ENCODE assay signal across 24 cellular contexts in genomic region chr2:8827729-8828128, GRCh38. TPM values are rescaled to one million over a fixed set of nuclear protein-coding genes. Genes with fewer than 3 reads are reported as not detected.
DNase-seq lines count a peak whose midpoint lies in the region; ATAC-seq, FAIRE-seq and TF ChIP-seq lines count a peak whose summit lies in the region.
"Had no signal": no experiment of that assay in that cellular context is flagged by ENCODE, and none has a peak within 500 bp of the region (broad histone marks: within the 10 kb centered on the region; RNA-seq: fewer than 3 reads in every experiment).

No MANE protein-coding gene starts in this region.

- no peaks in the 10 kb centered on the region for H3K27me3 Mint-ChIP-seq in activated CD8-positive, alpha-beta T cell treated with anti-CD3 and anti-CD28 coated beads, Interleukin-2, amount 10 ng/mL, durations not matched to agents 7 days and 5 days (ENCODE audit: low read depth)
- H3K27me3 Mint-ChIP-seq in activated CD8-positive, alpha-beta T cell treated with anti-CD3 and anti-CD28 coated beads for 36 hours, result no peaks in the 10 kb centered on the region
- H3K27me3 Mint-ChIP-seq in T-helper 17 cell, result no peaks in the 10 kb centered on the region
- H3K27me3 Mint-ChIP-seq: B cell; CD4-positive, CD25-positive, alpha-beta regulatory T cell had no signal

- H3K4ac ChIP-seq in H1 (replicated peaks; ENCODE audit: insufficient read length, low read depth, low read length), result no peak overlapping the region

- H4K91ac ChIP-seq in H1 (replicated peaks; ENCODE audit: insufficient read length, low read length), result no peak overlapping the region

- WGBS in H1 (ENCODE audit: extremely low coverage in 1 of 2, insufficient coverage in 1 of 2, insufficient read length in 1 of 2, insufficient replicate concordance in 2 of 2, low coverage in 1 of 2, low lambda C conversion rate in 2 of 2, missing lambda C conversion rate in 1 of 2), 2 experiments, result 97% methylated on average over 2 of the region's 2 CpGs; no CpG with 5 or more reads in 1 of the 2 experiments
- 87 to 96% (median 89%) methylated on average over 2 of the region's 2 CpGs for WGBS in small intestine, 3 donors

- CTCF ChIA-PET in activated CD8-positive, alpha-beta T cell treated with anti-CD3 and anti-CD28 coated beads, Interleukin-2, amount 10 ng/mL, durations not matched to agents 7 days and 5 days (lab: Charles Lee), result no interaction called here
- CTCF ChIA-PET in activated CD8-positive, alpha-beta T cell treated with anti-CD3 and anti-CD28 coated beads for 36 hours (lab: Charles Lee), result no interaction called here
- CTCF ChIA-PET in H1 (lab: Charles Lee; ENCODE audit: partially characterized antibody), result interaction anchor here (0.6 to 0.7 kb wide), 2 partner anchors 40 to 361 kb away, joined by 3 to 4 read pairs; no protein-coding TSS in a partner anchor

- H3K18ac ChIP-seq in H1 (ENCODE audit: extremely low read depth, low read length), result no peak overlapping the region

- H4K5ac ChIP-seq in H1 (ENCODE audit: insufficient read length, low read depth, low read length), result no peak overlapping the region

- H3K79me1 ChIP-seq in H1 (ENCODE audit: low read depth, low read length), result no peaks in the 10 kb centered on the region; the same call in 1 of the 2 replicates

- TF ChIP-seq CTCF in activated CD8-positive, alpha-beta T cell treated with anti-CD3 and anti-CD28 coated beads for 36 hours (IDR thresholded peaks at IDR 0.05), result no peak
- TF ChIP-seq CTCF in H1 (IDR thresholded peaks at IDR 0.05; ENCODE audit: control extremely low read depth in 1 of 3, insufficient read depth in 1 of 3, low read depth in 1 of 3, low read length in 3 of 3), result no peak
- TF ChIP-seq CTCF in neutrophil (IDR thresholded peaks at IDR 0.05), result no peak

- no peaks in the 10 kb centered on the region for H3K27me3 ChIP-seq in H1 (replicated peaks in 1 of 4; ENCODE audit: control insufficient read depth in 3 of 4, extremely low read depth in 1 of 4, insufficient read depth in 3 of 4, low read length in 3 of 4)
- no peaks in the 10 kb centered on the region for H3K27me3 ChIP-seq in neutrophil
- no peaks in the 10 kb centered on the region for H3K27me3 ChIP-seq in small intestine (ENCODE audit: control insufficient read depth in 2 of 2, insufficient read depth in 2 of 2, low read length in 2 of 2)
- H3K27me3 ChIP-seq: BLaER1 had no signal

- no peak overlapping the region for H3K14ac ChIP-seq in H1 (ENCODE audit: insufficient read length)

- no peak overlapping the region for H2BK15ac ChIP-seq in H1 (ENCODE audit: low read length)

- H3K4me1 Mint-ChIP-seq in activated CD8-positive, alpha-beta T cell treated with anti-CD3 and anti-CD28 coated beads, Interleukin-2, amount 10 ng/mL, durations not matched to agents 7 days and 5 days (ENCODE audit: low read depth), result peaks cover 6% of the 10 kb centered on the region
- peaks cover 33% of the 10 kb centered on the region for H3K4me1 Mint-ChIP-seq in activated CD8-positive, alpha-beta T cell treated with anti-CD3 and anti-CD28 coated beads for 36 hours (ENCODE audit: low read depth)
- H3K4me1 Mint-ChIP-seq in T-helper 17 cell, result peaks cover 40% of the 10 kb centered on the region

- peak; percentile 14 for DNase-seq in activated CD8-positive, alpha-beta T cell treated with anti-CD3 and anti-CD28 coated beads, Interleukin-2, amount 10 ng/mL, durations not matched to agents 7 days and 5 days
- no peak for DNase-seq in activated CD8-positive, alpha-beta T cell treated with anti-CD3 and anti-CD28 coated beads for 36 hours
- no peak for DNase-seq in T-helper 17 cell
- DNase-seq in H1 (ENCODE audit: low read depth in 1 of 2, low spot score in 2 of 2), result no peak
- DNase-seq in T-helper 1 cell, result no peak
- DNase-seq in small intestine, result no peak
- no peak for DNase-seq in cortex of kidney (lab: John Stamatoyannopoulos, UW)
- DNase-seq: Caco-2; CD4-positive, CD25-positive, alpha-beta regulatory T cell; CD8-positive, alpha-beta T cell; DMS153; EL; GDM1; GOT3; H7; HCEC 1CT had no signal

- H3K23ac ChIP-seq in H1 (ENCODE audit: insufficient read length), result no peak overlapping the region

- no peak overlapping the region for H2AK5ac ChIP-seq in H1 (ENCODE audit: low read depth, low read length)

- TF ChIP-seq EP300 in H1 (IDR thresholded peaks at IDR 0.05; ENCODE audit: borderline replicate concordance in 1 of 2, low read depth in 2 of 2, low read length in 2 of 2), result no peak

- H3K27ac ChIP-seq in H1 (ENCODE audit: low read depth, low read length) (no peak overlapping the region), neutrophil (peak overlapping the region; percentile 5), small intestine (ENCODE audit: low read depth in 1 of 2, low read length in 1 of 2) (no peak overlapping the region)
- H3K27ac ChIP-seq: 22Rv1, BLaER1, C4-2B had no signal

- FAIRE-seq in H1 (lab: Jason Lieb, UNC) (no peak), small intestine (lab: Jason Lieb, UNC) (no peak)
- FAIRE-seq: A204.1, GM12891, GM18507 had no signal

- intact Hi-C loops in activated CD8-positive, alpha-beta T cell treated with anti-CD3 and anti-CD28 coated beads for 36 hours (cut with micrococcal nuclease), result no loop called here

- H2BK5ac ChIP-seq in H1 (ENCODE audit: low read depth, low read length), result no peak overlapping the region

- H3K36me3 ChIP-seq in H1 (ENCODE audit: control insufficient read depth in 2 of 4, insufficient read depth in 4 of 4, low read length in 3 of 4) (peaks cover 0 to 3% (median 0%) of the 10 kb centered on the region in 4 experiments; a peak in 2 of 8 replicates), neutrophil (peaks cover 32% of the 10 kb centered on the region), small intestine (ENCODE audit: control insufficient read depth in 2 of 2, insufficient read depth in 2 of 2, low read length in 2 of 2) (peaks cover 0 to 5% of the 10 kb centered on the region in 2 donors)

- H2AFZ ChIP-seq in H1 (ENCODE audit: low read length), result no peak overlapping the region

- no peak for ATAC-seq in activated CD8-positive, alpha-beta T cell treated with anti-CD3 and anti-CD28 coated beads, Interleukin-2, amount 10 ng/mL, durations not matched to agents 7 days and 5 days
- no peak for ATAC-seq in activated CD8-positive, alpha-beta T cell treated with anti-CD3 and anti-CD28 coated beads for 36 hours
- no peak for ATAC-seq in T-helper 17 cell
- ATAC-seq: CD8-positive, alpha-beta T cell had no signal

- 0 out of 2 replicates have a peak overlapping the region, but pooled peaks have one; percentile 43 for H2BK12ac ChIP-seq in H1 (ENCODE audit: low read depth, low read length)

- H4K20me1 ChIP-seq in H1 (replicated peaks in 1 of 2; ENCODE audit: control insufficient read depth in 1 of 2, insufficient read depth in 2 of 2, low read length in 2 of 2), result peaks cover 0 to 4% of the 10 kb centered on the region in 2 experiments

- H4K8ac ChIP-seq in H1 (ENCODE audit: extremely low read depth, insufficient read depth, low read length), result peak overlapping the region; percentile 37; the same call in 1 of the 2 replicates

- no peak overlapping the region for H2BK120ac ChIP-seq in H1 (replicated peaks; ENCODE audit: low read depth, low read length)

- TF ChIP-seq POLR2A in H1 (IDR thresholded peaks at IDR 0.05; ENCODE audit: control extremely low read depth in 1 of 2, low read depth in 2 of 2, low read length in 2 of 2), result no peak

- TF ChIP-seq RAD21 in H1 (IDR thresholded peaks at IDR 0.05 in 1 of 2, conservative IDR thresholded peaks at IDR 0.05 in 1 of 2; ENCODE audit: low read depth in 2 of 2, low read length in 2 of 2), result no peak

- no peak overlapping the region for H3K4me2 ChIP-seq in H1 (ENCODE audit: insufficient read depth in 1 of 2, low read depth in 2 of 2, low read length in 2 of 2)
- H3K4me2 ChIP-seq: BLaER1 had no signal

- H3K27ac Mint-ChIP-seq in activated CD8-positive, alpha-beta T cell treated with anti-CD3 and anti-CD28 coated beads, Interleukin-2, amount 10 ng/mL, durations not matched to agents 7 days and 5 days, result no peak overlapping the region
- no peak overlapping the region for H3K27ac Mint-ChIP-seq in activated CD8-positive, alpha-beta T cell treated with anti-CD3 and anti-CD28 coated beads for 36 hours
- peak overlapping the region; percentile 51 for H3K27ac Mint-ChIP-seq in T-helper 17 cell
- H3K27ac Mint-ChIP-seq: B cell; CD8-positive, alpha-beta T cell had no signal

- H3K4me3 Mint-ChIP-seq in activated CD8-positive, alpha-beta T cell treated with anti-CD3 and anti-CD28 coated beads, Interleukin-2, amount 10 ng/mL, durations not matched to agents 7 days and 5 days, result no peak overlapping the region
- no peak overlapping the region for H3K4me3 Mint-ChIP-seq in activated CD8-positive, alpha-beta T cell treated with anti-CD3 and anti-CD28 coated beads for 36 hours
- no peak overlapping the region for H3K4me3 Mint-ChIP-seq in T-helper 17 cell
- H3K4me3 Mint-ChIP-seq: B cell; CD8-positive, alpha-beta T cell had no signal

- H3K4me3 ChIP-seq in H1 (ENCODE audit: extremely low read depth in 1 of 4, insufficient read depth in 2 of 4, low read depth in 3 of 4, low read length in 4 of 4), result no peak overlapping the region
- H3K4me3 ChIP-seq in neutrophil (ENCODE audit: low read depth in 1 of 2, low read length in 1 of 2), result no peak overlapping the region
- no peak overlapping the region for H3K4me3 ChIP-seq in small intestine (ENCODE audit: low read depth in 1 of 2, low read length in 2 of 2)
- H3K4me3 ChIP-seq: BLaER1 had no signal

- H3K36me3 Mint-ChIP-seq in activated CD8-positive, alpha-beta T cell treated with anti-CD3 and anti-CD28 coated beads, Interleukin-2, amount 10 ng/mL, durations not matched to agents 7 days and 5 days (ENCODE audit: low read depth), result peaks cover 6% of the 10 kb centered on the region
- H3K36me3 Mint-ChIP-seq in activated CD8-positive, alpha-beta T cell treated with anti-CD3 and anti-CD28 coated beads for 36 hours (ENCODE audit: low read depth), result peaks cover 11% of the 10 kb centered on the region
- H3K36me3 Mint-ChIP-seq in T-helper 17 cell (ENCODE audit: low read depth), result peaks cover 4% of the 10 kb centered on the region

- no peaks in the 10 kb centered on the region for H3K9me3 Mint-ChIP-seq in activated CD8-positive, alpha-beta T cell treated with anti-CD3 and anti-CD28 coated beads, Interleukin-2, amount 10 ng/mL, durations not matched to agents 7 days and 5 days (ENCODE audit: insufficient read depth)
- no peaks in the 10 kb centered on the region for H3K9me3 Mint-ChIP-seq in activated CD8-positive, alpha-beta T cell treated with anti-CD3 and anti-CD28 coated beads for 36 hours
- H3K9me3 Mint-ChIP-seq: CD4-positive, CD25-positive, alpha-beta regulatory T cell; CD8-positive, alpha-beta T cell had no signal

- peaks cover 0 to 11% of the 10 kb centered on the region in 2 experiments; a peak in 1 of 4 replicates for H3K79me2 ChIP-seq in H1 (ENCODE audit: control insufficient read depth in 1 of 2, insufficient read depth in 2 of 2, low read length in 2 of 2)

- H2BK20ac ChIP-seq in H1 (ENCODE audit: low read length), result no peak overlapping the region

- POLR2A ChIA-PET in activated CD8-positive, alpha-beta T cell treated with anti-CD3 and anti-CD28 coated beads, Interleukin-2, amount 10 ng/mL, durations not matched to agents 7 days and 5 days (lab: Charles Lee), result no interaction called here
- POLR2A ChIA-PET in activated CD8-positive, alpha-beta T cell treated with anti-CD3 and anti-CD28 coated beads for 36 hours (lab: Charles Lee), result interaction anchor here (0.6 kb wide), 1 partner anchor 68 kb away, joined by 3 read pairs; no protein-coding TSS in a partner anchor
- POLR2A ChIA-PET in H1 (lab: Charles Lee; ENCODE audit: partially characterized antibody), result interaction anchor here (0.6 to 0.7 kb wide), 2 partner anchors 9 to 168 kb away, joined by 3 read pairs; no protein-coding TSS in a partner anchor

- H3K56ac ChIP-seq in H1 (replicated peaks; ENCODE audit: insufficient read length, low read depth, low read length), result no peak overlapping the region

- H3K23me2 ChIP-seq in H1 (ENCODE audit: low read depth, low read length), result no peaks in the 10 kb centered on the region

- H3K9me3 ChIP-seq in T-helper 17 cell (ENCODE audit: control insufficient read depth, low read length, poor library complexity, severe bottlenecking) (no peaks in the 10 kb centered on the region), H1 (ENCODE audit: insufficient read depth in 2 of 2, low read depth in 1 of 2, low read length in 1 of 2) (no peaks in the 10 kb centered on the region), neutrophil (no peaks in the 10 kb centered on the region), small intestine (ENCODE audit: control insufficient read depth, low read depth) (no peaks in the 10 kb centered on the region)
- H3K9me3 ChIP-seq: BLaER1, Caco-2 had no signal

- peaks cover 0 to 3% (median 1%) of the 10 kb centered on the region in 4 experiments; a peak in 3 of 7 replicates for H3K4me1 ChIP-seq in H1 (replicated peaks in 1 of 4; ENCODE audit: control insufficient read depth in 3 of 4, insufficient read depth in 4 of 4, low read length in 3 of 4)
- peaks cover 26 to 38% of the 10 kb centered on the region in 2 experiments for H3K4me1 ChIP-seq in neutrophil (ENCODE audit: control insufficient read depth in 1 of 2, insufficient read depth in 1 of 2, low read depth in 1 of 2, low read length in 1 of 2)
- no peaks in the 10 kb centered on the region for H3K4me1 ChIP-seq in small intestine (ENCODE audit: control insufficient read depth in 2 of 2, insufficient read depth in 1 of 2, low read depth in 1 of 2, low read length in 1 of 2)
- H3K4me1 ChIP-seq: BLaER1, Caco-2 had no signal

- H3K9ac ChIP-seq in H1 (replicated peaks in 1 of 4; ENCODE audit: extremely low read depth in 1 of 4, low read depth in 3 of 4, low read length in 3 of 4), result no peak overlapping the region
- H3K9ac ChIP-seq: BLaER1 had no signal

RNA-seq across cellular contexts. Expression of gene KIDINS220, which starts 9.7 kb away (rescaled TPM):
- 10 to 100 TPM; 27.2 to 30.0 TPM for total RNA-seq in activated CD8-positive, alpha-beta T cell treated with anti-CD3 and anti-CD28 coated beads, Interleukin-2, amount 10 ng/mL, durations not matched to agents 7 days and 5 days
- total RNA-seq in activated CD8-positive, alpha-beta T cell treated with anti-CD3 and anti-CD28 coated beads for 36 hours, result 10 to 100 TPM; 20.8 to 20.9 TPM
- total RNA-seq in T-helper 17 cell, result 10 to 100 TPM; 33.2 to 44.5 TPM
- 26.7 and 27.1 TPM in 2 replicates for total RNA-seq in H1 (2021; fragmentation: NEBNext Ultra II Directional; extraction: Animal tissue kit (Norgen Biotek cat#: 25700))
- 21.2 and 29.8 TPM in 2 replicates for polyA plus RNA-seq in H1 (2011; rRNA removed)
- polyA plus RNA-seq in H1 (2011; cell fraction: cytosol; rRNA removed), result 18.1 TPM
- 47.4 TPM for polyA plus RNA-seq in H1 (2011; cell fraction: nucleus; rRNA removed)
- polyA plus RNA-seq in H1 (2012, experiment 1 of 2), result 13.9 to 23.3 TPM (median 18.8 TPM) in 4 replicates
- 0.87 TPM for polyA plus RNA-seq in H1 (2012, experiment 2 of 2)
- polyA plus RNA-seq in H1 (2013, experiment 1 of 2), result 25.3 TPM
- polyA plus RNA-seq in H1 (2013, experiment 2 of 2), result 27.4 TPM
- 64.8 and 75.2 TPM in 2 replicates for polyA minus RNA-seq in H1 (2011; rRNA and poly(A)+ RNA removed)
- 23.4 TPM for polyA minus RNA-seq in H1 (2011; cell fraction: cytosol; rRNA and poly(A)+ RNA removed)
- 74.7 TPM for polyA minus RNA-seq in H1 (2011; cell fraction: nucleus; rRNA and poly(A)+ RNA removed)
- 10 to 100 TPM in 1 of 3 donors, 1 to 10 TPM in 2; 4.6 to 15.2 (median 6.9) TPM for polyA plus RNA-seq in small intestine
